8 cellular contexts compared by ENCODE assay signal in genomic region chr13:48235100-48235813, GRCh38. TPM values are rescaled to one million over a fixed set of nuclear protein-coding genes. Genes with fewer than 3 reads are reported as not detected.
DNase-seq lines count a peak whose midpoint lies in the region; ATAC-seq and TF ChIP-seq lines count a peak whose summit lies in the region.

No MANE protein-coding gene starts in this region.

- H3K4me1 ChIP-seq in HAP-1 (peaks cover 29% of the 10 kb centered on the region), stomach (peaks cover 17 to 79% (median 54%) of the 10 kb centered on the region in 4 donors)

- H3K4me3 ChIP-seq in HAP-1 = peak overlapping the region; percentile 79
- peak overlapping the region; percentile 82 to 97 (median 88) for H3K4me3 ChIP-seq in stomach

- H3K4me1 Mint-ChIP-seq in central memory CD8-positive, alpha-beta T cell = peaks cover 35% of the 10 kb centered on the region

- DNase-seq in NCI-H1417 (lab: John Stamatoyannopoulos, UW) (peak; percentile 2 to 37 (median 8)), NCI-H1417 treated with DMSO at 0.1 percent for 48 hours (lab: John Stamatoyannopoulos, UW) (no peak), HAP-1 (ENCODE audit: low spot score in 2 of 2) (peak in 1 of 2 experiments; percentile 48), NCI-H82 treated with DMSO at 0.1 percent for 48 hours (lab: John Stamatoyannopoulos, UW; ENCODE audit: unreplicated experiment) (peak; percentile 25), stomach (peak; percentile 53), NCI-H510A treated with DMSO at 0.1 percent for 48 hours (lab: John Stamatoyannopoulos, UW) (no peak)
- no peak for DNase-seq in central memory CD8-positive, alpha-beta T cell (ENCODE audit: low spot score in 2 of 2)

- H3K27ac ChIP-seq in layer of hippocampus (ENCODE audit: low read depth, low read length) = peak overlapping the region; percentile 71
- H3K27ac ChIP-seq in stomach = peak overlapping the region; percentile 58 to 100 (median 100)

- peak overlapping the region; percentile 94 for H3K27ac Mint-ChIP-seq in central memory CD8-positive, alpha-beta T cell (ENCODE audit: low read depth)

- no peak for TF ChIP-seq CTCF in stomach (IDR thresholded peaks at IDR 0.05)

- peaks cover 29% of the 10 kb centered on the region for H3K36me3 Mint-ChIP-seq in central memory CD8-positive, alpha-beta T cell (ENCODE audit: insufficient read depth)

- 4 to 12% (median 4%) methylated on average over 9 of the region's 9 CpGs for WGBS in stomach, 5 donors

- peak in 1 of 4 donors; percentile 33 for TF ChIP-seq POLR2A in stomach (IDR thresholded peaks at IDR 0.05)

- in situ Hi-C loops in HAP-1 (cut with MboI; ENCODE audit: low sequenced_read_pairs) = loop anchor here (10.0 kb wide), 1 partner anchor 110 kb away; no protein-coding TSS in a partner anchor

- intact Hi-C loops in stomach (cut with DNase I; ENCODE audit: low total_unique reads) = no loop called here

- H3K9me3 Mint-ChIP-seq in central memory CD8-positive, alpha-beta T cell = no peaks in the 10 kb centered on the region

- no peak for TF ChIP-seq EP300 in stomach (IDR thresholded peaks at IDR 0.05)

- no peaks in the 10 kb centered on the region for H3K36me3 ChIP-seq in HAP-1 (replicated peaks)
- H3K36me3 ChIP-seq in stomach = peaks cover 0 to 12% (median 6%) of the 10 kb centered on the region in 4 donors

- H3K27me3 ChIP-seq in HAP-1 (ENCODE audit: low read depth) (no peaks in the 10 kb centered on the region), layer of hippocampus (ENCODE audit: control insufficient read depth, insufficient read depth, low read length) (no peaks in the 10 kb centered on the region), stomach (no peaks in the 10 kb centered on the region)

- H3K27me3 Mint-ChIP-seq in central memory CD8-positive, alpha-beta T cell = no peaks in the 10 kb centered on the region

- no peaks in the 10 kb centered on the region for H3K9me3 ChIP-seq in HAP-1
- H3K9me3 ChIP-seq in stomach = no peaks in the 10 kb centered on the region

- ATAC-seq in central memory CD8-positive, alpha-beta T cell (replicated peaks; ENCODE audit: extremely low read depth, poor library complexity, severe bottlenecking) = no peak

- peak overlapping the region; percentile 93 for H3K4me3 Mint-ChIP-seq in central memory CD8-positive, alpha-beta T cell

RNA-seq across cellular contexts. Expression of gene ITM2B, which starts 2.3 kb away (rescaled TPM):
- 100 to 1,000 TPM; 271 to 419 (median 293) TPM for total RNA-seq in stomach
- polyA plus RNA-seq in stomach = 100 to 1,000 TPM; 113 to 359 (median 141) TPM

Comparison
In these comparisons a context has a peak if more than half of its experiments do, and no peak if none do; other contexts are left out.
1. DNase-seq: peak in NCI-H1417 (3 of 3), NCI-H82 treated with DMSO at 0.1 percent for 48 hours (single experiment) and stomach (single experiment); none in NCI-H1417 treated with DMSO at 0.1 percent for 48 hours (single experiment), central memory CD8-positive, alpha-beta T cell (0 of 2) and NCI-H510A treated with DMSO at 0.1 percent for 48 hours (single experiment).